In the genomic region with DNA sequence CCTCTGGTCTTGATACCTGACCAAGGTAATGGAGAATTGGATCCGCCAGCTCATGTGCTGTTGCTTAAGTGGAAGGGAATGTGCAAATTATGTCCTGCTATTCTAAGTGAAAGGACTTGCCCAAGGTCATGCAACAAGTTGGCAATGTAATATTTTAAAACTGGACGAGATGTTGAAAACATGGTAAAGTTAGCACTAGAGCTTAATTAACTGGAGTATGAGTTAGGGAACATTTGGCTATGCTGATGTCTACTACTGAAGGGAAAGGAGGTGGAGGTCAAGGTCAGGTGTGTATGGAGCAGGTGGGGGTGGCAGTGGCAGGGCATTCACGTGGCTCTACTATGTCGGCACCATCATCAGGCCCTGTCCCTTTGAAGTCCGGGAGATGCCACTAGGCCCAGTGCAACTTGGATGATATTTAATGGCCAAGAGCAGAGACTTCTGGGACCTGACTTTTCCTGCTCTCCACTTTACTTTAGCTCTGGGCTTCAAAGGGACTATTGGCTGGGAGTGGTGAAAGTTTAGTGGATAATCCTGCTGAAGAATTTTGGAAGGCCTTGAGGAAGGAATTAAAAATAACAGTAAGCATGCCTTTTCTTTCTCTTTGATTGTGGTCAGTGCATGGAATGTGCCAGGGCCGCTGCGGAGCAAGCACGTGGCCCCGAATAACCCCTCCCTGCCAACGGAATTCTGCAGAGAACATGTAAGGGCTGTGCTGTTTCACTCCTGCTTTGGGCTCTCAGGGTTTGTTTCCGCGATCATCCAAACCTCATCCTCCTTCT, we compare ENCODE assay signal across 9 cellular contexts. TPM values are rescaled to one million over a fixed set of nuclear protein-coding genes. Genes with fewer than 3 reads are reported as not detected.
DNase-seq lines count a peak whose midpoint lies in the region; ATAC-seq, FAIRE-seq and TF ChIP-seq lines count a peak whose summit lies in the region.
"Had no signal": no experiment of that assay in that cellular context is flagged by ENCODE, and none has a peak within 500 bp of the region (broad histone marks: within the 10 kb centered on the region; RNA-seq: fewer than 3 reads in every experiment).

No MANE protein-coding gene starts in this region.

- no peak overlapping the region for H2AFZ ChIP-seq in K562 (ENCODE audit: low read depth, low read length)

- FAIRE-seq in K562 (lab: Jason Lieb, UNC) = no peak

- peak overlapping the region; percentile 69 for H3K27ac ChIP-seq in K562 (ENCODE audit: extremely low read depth, low read depth, low read length)
- H3K27ac ChIP-seq in lower lobe of right lung = peak overlapping the region; percentile 47
- peak overlapping the region; percentile 51 to 72 for H3K27ac ChIP-seq in uterus

- H3K9me3 ChIP-seq in K562 (replicated peaks; ENCODE audit: control insufficient read depth, insufficient read depth, low read depth, low read length) (peaks cover 5% of the 10 kb centered on the region; the same call in 1 of the 2 replicates), lower lobe of right lung (no peaks in the 10 kb centered on the region), uterus (no peaks in the 10 kb centered on the region)

- no TSS peak for BruUV-seq in K562 (replicated peaks; lab: Mats Ljungman, UMichigan)

- peaks cover 14 to 67% of the 10 kb centered on the region in 2 experiments for H3K4me1 ChIP-seq in K562 (replicated peaks in 1 of 2; ENCODE audit: control insufficient read depth in 2 of 2, insufficient read depth in 2 of 2, low read length in 2 of 2)
- peaks cover 98% of the 10 kb centered on the region for H3K4me1 ChIP-seq in lower lobe of right lung
- peaks cover 11 to 13% of the 10 kb centered on the region in 2 donors for H3K4me1 ChIP-seq in uterus

- TF ChIP-seq POLR2A in K562 (conservative IDR thresholded peaks at IDR 0.05) (no peak), uterus (IDR thresholded peaks at IDR 0.05) (no peak)

- no peaks in the 10 kb centered on the region for H3K27me3 ChIP-seq in K562 (ENCODE audit: control insufficient read depth in 2 of 2, insufficient read depth in 2 of 2, low read length in 2 of 2)
- no peaks in the 10 kb centered on the region for H3K27me3 ChIP-seq in lower lobe of right lung (ENCODE audit: low read depth)
- H3K27me3 ChIP-seq in uterus = no peaks in the 10 kb centered on the region

- intact Hi-C loops in K562 (cut with micrococcal nuclease) (loop anchor here (5.0 kb wide), 1 partner anchor 128 kb away; no protein-coding TSS in a partner anchor), lower lobe of right lung (cut with DNase I) (no loop called here), uterus (cut with DNase I; ENCODE audit: low total_unique reads) (no loop called here)

- TF ChIP-seq RAD21 in K562 (CRISPR knock-in tag; conservative IDR thresholded peaks at IDR 0.05 in 1 of 2, IDR thresholded peaks at IDR 0.05 in 1 of 2) = no peak

- in situ Hi-C loops in K562 (cut with MboI) = no loop called here

- no peaks in the 10 kb centered on the region for H3K9me1 ChIP-seq in K562 (ENCODE audit: control insufficient read depth, insufficient read depth, low read length)

- no peak overlapping the region for H3K4me3 ChIP-seq in K562
- no peak overlapping the region for H3K4me3 ChIP-seq in lower lobe of right lung
- no peak overlapping the region for H3K4me3 ChIP-seq in uterus

- no peak for DNase-seq in activated naive CD4-positive, alpha-beta T cell treated with anti-CD3 and anti-CD28 coated beads, Interleukin-2, amount 50 U/mL, for 72 hours (ENCODE audit: low spot score in 2 of 2)
- DNase-seq in activated naive CD4-positive, alpha-beta T cell (lab: John Stamatoyannopoulos, UW) = no peak
- DNase-seq in K562 (ENCODE audit: extremely low read depth in 1 of 4, low spot score in 3 of 4) (no peak), lower lobe of right lung (peak; percentile 68), uterus (peak in 1 of 2 donors; percentile 59), middle frontal gyrus (ENCODE audit: extremely low spot score, low spot score) (no peak), NCI-H748 (lab: John Stamatoyannopoulos, UW; ENCODE audit: unreplicated experiment) (no peak), SW 1271 (lab: John Stamatoyannopoulos, UW) (no peak)
- DNase-seq: DND-41 had no signal

- POLR2A ChIA-PET in K562 (lab: Yijun Ruan, JAX) = interaction anchor here (0.9 to 5.0 kb wide), 8 partner anchors 9 to 38 kb away, joined by 3 to 40 read pairs (median 6); no protein-coding TSS in a partner anchor

- no peak for TF ChIP-seq EP300 in K562 (IDR thresholded peaks at IDR 0.05; ENCODE audit: low read length)

- CTCF ChIA-PET in K562 (lab: Yijun Ruan, JAX; ENCODE audit: low intra/inter-chr PET ratio) = no interaction called here

- peak overlapping the region; percentile 10 to 35 for H3K27ac Mint-ChIP-seq in activated naive CD4-positive, alpha-beta T cell treated with anti-CD3 and anti-CD28 coated beads, Interleukin-2, amount 50 U/mL, for 72 hours

- H3K79me2 ChIP-seq in K562 (ENCODE audit: control insufficient read depth, insufficient read depth, low read length) = peaks cover 92% of the 10 kb centered on the region

- H3K36me3 ChIP-seq in K562 (ENCODE audit: control insufficient read depth, insufficient read depth, low read length) (peaks cover 20% of the 10 kb centered on the region; the same call in 2 of the 3 replicates), lower lobe of right lung (no peaks in the 10 kb centered on the region), uterus (no peaks in the 10 kb centered on the region)

- H3K4me2 ChIP-seq in K562 (ENCODE audit: insufficient read depth, low read length) = no peak overlapping the region

- H3K9me3 Mint-ChIP-seq in activated naive CD4-positive, alpha-beta T cell treated with anti-CD3 and anti-CD28 coated beads, Interleukin-2, amount 50 U/mL, for 72 hours = peaks cover 0 to 5% of the 10 kb centered on the region in 2 donors

- H3K9ac ChIP-seq in K562 (ENCODE audit: insufficient read depth in 1 of 2, low read depth in 2 of 2, low read length in 2 of 2) = peak overlapping the region in 1 of 2 experiments; percentile 7; a peak in 1 of 4 replicates

- 84% methylated on average over 12 of the region's 12 CpGs for WGBS in K562 (ENCODE audit: insufficient coverage, low coverage, missing lambda C conversion rate)

- no peak for ATAC-seq in activated naive CD4-positive, alpha-beta T cell treated with anti-CD3 and anti-CD28 coated beads, Interleukin-2, amount 50 U/mL, for 72 hours
- ATAC-seq in K562 (no peak), lower lobe of right lung (peak; percentile 78 to 84)

- TF ChIP-seq CTCF in K562 (IDR thresholded peaks at IDR 0.05 in 2 of 3, conservative IDR thresholded peaks at IDR 0.05 in 1 of 3; ENCODE audit: insufficient read depth in 2 of 3, low read depth in 1 of 3, low read length in 3 of 3) = no peak
- TF ChIP-seq CTCF in lower lobe of right lung (IDR thresholded peaks at IDR 0.05) = no peak
- TF ChIP-seq CTCF in uterus (IDR thresholded peaks at IDR 0.05) = no peak

- H4K20me1 ChIP-seq in K562 (replicated peaks; ENCODE audit: control insufficient read depth, insufficient read depth, low read length) = no peaks in the 10 kb centered on the region

- H3K36me3 Mint-ChIP-seq in activated naive CD4-positive, alpha-beta T cell treated with anti-CD3 and anti-CD28 coated beads, Interleukin-2, amount 50 U/mL, for 72 hours = peaks cover 7 to 71% of the 10 kb centered on the region in 2 donors

TF ChIP-seq in K562, 482 proteins besides CTCF, POLR2A, EP300 and RAD21 (continues in another document):
- TF ChIP-seq, protein P1, sequence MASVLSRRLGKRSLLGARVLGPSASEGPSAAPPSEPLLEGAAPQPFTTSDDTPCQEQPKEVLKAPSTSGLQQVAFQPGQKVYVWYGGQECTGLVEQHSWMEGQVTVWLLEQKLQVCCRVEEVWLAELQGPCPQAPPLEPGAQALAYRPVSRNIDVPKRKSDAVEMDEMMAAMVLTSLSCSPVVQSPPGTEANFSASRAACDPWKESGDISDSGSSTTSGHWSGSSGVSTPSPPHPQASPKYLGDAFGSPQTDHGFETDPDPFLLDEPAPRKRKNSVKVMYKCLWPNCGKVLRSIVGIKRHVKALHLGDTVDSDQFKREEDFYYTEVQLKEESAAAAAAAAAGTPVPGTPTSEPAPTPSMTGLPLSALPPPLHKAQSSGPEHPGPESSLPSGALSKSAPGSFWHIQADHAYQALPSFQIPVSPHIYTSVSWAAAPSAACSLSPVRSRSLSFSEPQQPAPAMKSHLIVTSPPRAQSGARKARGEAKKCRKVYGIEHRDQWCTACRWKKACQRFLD (CRISPR knock-in tag; IDR thresholded peaks at IDR 0.05) = 0 out of 2 replicates have a peak, but pooled peaks have one; percentile 7
- 0 out of 2 replicates have a peak, but pooled peaks have one; percentile 8 for TF ChIP-seq ESRRA (IDR thresholded peaks at IDR 0.05; ENCODE audit: borderline replicate concordance, low read depth)

RNA-seq across cellular contexts. Expression of a gene that starts 14.9 kb away (rescaled TPM):
- 10 to 100 TPM; 15.4 to 75.9 TPM for total RNA-seq in activated naive CD4-positive, alpha-beta T cell treated with anti-CD3 and anti-CD28 coated beads, Interleukin-2, amount 50 U/mL, for 72 hours
- total RNA-seq in K562 (2011; cell fraction: chromatin; rRNA removed; ENCODE audit: low replicate concordance) = 61.6 and 88.8 TPM in 2 replicates
- total RNA-seq in K562 (2011; cell fraction: nucleolus; rRNA removed) = 33.5 and 35.9 TPM in 2 replicates
- total RNA-seq in K562 (2011; cell fraction: nucleoplasm; rRNA removed) = 44.2 and 72.8 TPM in 2 replicates
- total RNA-seq in K562 (2014; rRNA removed) (11.1 and 11.9 TPM in 2 replicates), K562 (2014; rRNA removed; fragmentation: Illumina TruSeq; extraction: Trizol) (9.2 and 11.0 TPM in 2 replicates), K562 (2015; rRNA removed; fragmentation: Illumina TruSeq; extraction: Trizol) (9.1 and 9.6 TPM in 2 replicates), K562 (2021) (24.3 and 30.1 TPM in 2 replicates), lower lobe of right lung (25.7 TPM), uterus (10 to 100 TPM; 14.3 to 66.9 (median 32.3) TPM)
- polyA plus RNA-seq in K562 (2011; rRNA removed) (14.6 and 22.6 TPM in 2 replicates), K562 (2014; fragmentation: Illumina TruSeq; extraction: Trizol) (34.7 and 39.2 TPM in 2 replicates), K562 (2014; fragmentation: Nextera tagmentation; extraction: Ambion mirVana) (1 to 10 TPM; 4.3 to 5.0 TPM), K562 (2014; rRNA removed) (13.3 and 14.3 TPM in 2 replicates)
- polyA plus RNA-seq in K562 (2011; cell fraction: cytosol; rRNA removed) = 11.5 and 14.8 TPM in 2 replicates
- 52.1 and 90.9 TPM in 2 replicates for polyA plus RNA-seq in K562 (2011; cell fraction: nucleus; rRNA removed)
- polyA plus RNA-seq in K562 (2012) = 17.9 and 20.7 TPM in 2 replicates
- polyA minus RNA-seq in K562 (2011; rRNA and poly(A)+ RNA removed) = 14.9 and 15.1 TPM in 2 replicates
- polyA minus RNA-seq in K562 (2011; cell fraction: cytosol; rRNA and poly(A)+ RNA removed) = 15.1 and 16.3 TPM in 2 replicates
- 12.7 and 18.8 TPM in 2 replicates for polyA minus RNA-seq in K562 (2011; cell fraction: nucleus; rRNA and poly(A)+ RNA removed)

Comparison
In these comparisons a context has a peak if more than half of its experiments do, and no peak if none do; other contexts are left out.
1. ATAC-seq: peak in lower lobe of right lung (2 of 2); none in activated naive CD4-positive, alpha-beta T cell treated with anti-CD3 and anti-CD28 coated beads, Interleukin-2, amount 50 U/mL, for 72 hours (0 of 2) and K562 (single experiment).
2. Peak in every context shown above with its lines, with median percentiles within 50 percentile points of each other: H3K27ac ChIP-seq.